25 cellular contexts compared by ENCODE assay signal in genomic region chrX:134895785-134896184, GRCh38. TPM values are rescaled to one million over a fixed set of nuclear protein-coding genes. Genes with fewer than 3 reads are reported as not detected.
DNase-seq lines count a peak whose midpoint lies in the region; ATAC-seq, FAIRE-seq and TF ChIP-seq lines count a peak whose summit lies in the region.
"Had no signal": no experiment of that assay in that cellular context is flagged by ENCODE, and none has a peak within 500 bp of the region (broad histone marks: within the 10 kb centered on the region; RNA-seq: fewer than 3 reads in every experiment).

No MANE protein-coding gene starts in this region.

- H3K9ac ChIP-seq in HCT116 (ENCODE audit: low read length) (no peak overlapping the region), astrocyte (ENCODE audit: low read length) (no peak overlapping the region)
- H3K9ac ChIP-seq: BLaER1 treated with 17β-estradiol and CSF1 and Interleukin-3, amounts not matched to agents 10 nM and 100 nM had no signal

- H3K4me1 Mint-ChIP-seq in astrocyte (ENCODE audit: low read depth, unreplicated experiment) (peaks cover 6% of the 10 kb centered on the region), nephron progenitor cell (no peaks in the 10 kb centered on the region)
- H3K4me1 Mint-ChIP-seq: CD8-positive, alpha-beta memory T cell had no signal

- H3K9me3 ChIP-seq in HCT116 (ENCODE audit: control insufficient read depth in 1 of 2, insufficient read depth in 1 of 2, low read depth in 1 of 2, low read length in 2 of 2), result no peaks in the 10 kb centered on the region
- no peaks in the 10 kb centered on the region for H3K9me3 ChIP-seq in astrocyte (ENCODE audit: insufficient read depth, low read depth, low read length)
- no peaks in the 10 kb centered on the region for H3K9me3 ChIP-seq in pancreas
- H3K9me3 ChIP-seq in thyroid gland, result no peaks in the 10 kb centered on the region
- H3K9me3 ChIP-seq: BE2C; BLaER1 treated with 17β-estradiol and CSF1 and Interleukin-3, amounts not matched to agents 10 nM and 100 nM; HAP-1 had no signal

- TF ChIP-seq POLR2A in HCT116 (IDR thresholded peaks at IDR 0.05; ENCODE audit: borderline replicate concordance, extremely low read depth, insufficient read depth, insufficient read length) (no peak), thyroid gland (IDR thresholded peaks at IDR 0.05) (no peak)

- H3K27me3 ChIP-seq in HCT116 (ENCODE audit: insufficient read depth, low read length) (no peaks in the 10 kb centered on the region), astrocyte (ENCODE audit: insufficient read depth, low read length) (no peaks in the 10 kb centered on the region), pancreas (no peaks in the 10 kb centered on the region), thyroid gland (no peaks in the 10 kb centered on the region)
- H3K27me3 ChIP-seq: BE2C had no signal

- H2AFZ ChIP-seq in HCT116 (ENCODE audit: low read depth, low read length, poor library complexity, severe bottlenecking) (no peak overlapping the region), astrocyte (ENCODE audit: low read depth, low read length) (no peak overlapping the region)

- H3K27ac Mint-ChIP-seq in astrocyte (ENCODE audit: unreplicated experiment) (no peak overlapping the region), nephron progenitor cell (no peak overlapping the region)
- H3K27ac Mint-ChIP-seq: CD14-positive monocyte; CD4-positive, alpha-beta T cell; CD8-positive, alpha-beta memory T cell had no signal

- no peak for TF ChIP-seq RAD21 in HCT116 (IDR thresholded peaks at IDR 0.05; ENCODE audit: low read depth)

- POLR2A ChIA-PET in HCT116 (lab: Charles Lee), result no interaction called here

- H3K4me2 ChIP-seq in HCT116 (ENCODE audit: low read length) (no peak overlapping the region), astrocyte (ENCODE audit: low read length) (no peak overlapping the region)
- H3K4me2 ChIP-seq: BLaER1 treated with 17β-estradiol and CSF1 and Interleukin-3, amounts not matched to agents 10 nM and 100 nM had no signal

- H3K27me3 Mint-ChIP-seq in astrocyte (ENCODE audit: low read depth, unreplicated experiment) (no peaks in the 10 kb centered on the region), nephron progenitor cell (ENCODE audit: low read depth, poor library complexity) (no peaks in the 10 kb centered on the region)
- H3K27me3 Mint-ChIP-seq: CD4-positive, alpha-beta T cell had no signal

- BruUV-seq in HCT116 (replicated peaks; lab: Mats Ljungman, UMichigan), result no TSS peak

- peaks cover 3% of the 10 kb centered on the region for H3K36me3 Mint-ChIP-seq in astrocyte (ENCODE audit: low read depth, unreplicated experiment)
- peaks cover 37% of the 10 kb centered on the region for H3K36me3 Mint-ChIP-seq in nephron progenitor cell (ENCODE audit: low read depth)

- H3K9me2 ChIP-seq in HCT116 (ENCODE audit: insufficient read depth), result no peaks in the 10 kb centered on the region

- TF ChIP-seq CTCF in HCT116 (IDR thresholded peaks at IDR 0.05 in 2 of 3, conservative IDR thresholded peaks at IDR 0.05 in 1 of 3; ENCODE audit: borderline replicate concordance in 1 of 3, insufficient read depth in 1 of 3, low read depth in 2 of 3, low read length in 2 of 3), result no peak
- TF ChIP-seq CTCF in astrocyte (IDR thresholded peaks at IDR 0.05; ENCODE audit: insufficient read depth, low read depth, low read length), result no peak
- no peak for TF ChIP-seq CTCF in pancreas (IDR thresholded peaks at IDR 0.05)
- TF ChIP-seq CTCF in nephron progenitor cell (IDR thresholded peaks at IDR 0.05), result no peak
- TF ChIP-seq CTCF in thyroid gland (IDR thresholded peaks at IDR 0.05), result no peak

- DNase-seq in NCI-H1105 treated with DMSO at 0.1 percent for 48 hours (lab: John Stamatoyannopoulos, UW) (peak; percentile 8), NCI-H1105 (lab: John Stamatoyannopoulos, UW) (no peak), HCT116 (ENCODE audit: low read depth, low spot score) (no peak), astrocyte (ENCODE audit: low read depth) (no peak), pancreas (no peak), nephron progenitor cell (no peak), GF-D8 (lab: John Stamatoyannopoulos, UW) (no peak), thyroid gland (no peak)
- DNase-seq: ACHN; AML-193; BE2C; CD4-positive, alpha-beta T cell; CD8-positive, alpha-beta memory T cell; DMS 273 treated with DMSO at 0.1 percent for 48 hours; DMS79; EL; GDM1; GOT3 had no signal

- peaks cover 36 to 42% of the 10 kb centered on the region in 2 experiments for H3K4me1 ChIP-seq in HCT116 (ENCODE audit: control insufficient read depth in 1 of 2, insufficient read depth in 2 of 2, low read length in 2 of 2)
- H3K4me1 ChIP-seq in astrocyte (ENCODE audit: insufficient read depth, low read length), result no peaks in the 10 kb centered on the region
- H3K4me1 ChIP-seq in pancreas, result no peaks in the 10 kb centered on the region
- no peaks in the 10 kb centered on the region for H3K4me1 ChIP-seq in thyroid gland
- H3K4me1 ChIP-seq: BE2C, HAP-1 had no signal

- H4K20me1 ChIP-seq in HCT116 (ENCODE audit: insufficient read depth), result no peaks in the 10 kb centered on the region
- no peaks in the 10 kb centered on the region for H4K20me1 ChIP-seq in astrocyte (ENCODE audit: insufficient read depth, low read length)

- intact Hi-C loops in HCT116 (cut with micrococcal nuclease), result no loop called here
- intact Hi-C loops in pancreas (cut with DNase I), result no loop called here
- intact Hi-C loops in thyroid gland (cut with DNase I), result no loop called here

- RAD21 ChIA-PET in HCT116 (lab: Charles Lee; ENCODE audit: low non-redundant PET in 1 of 2, low total read pairs in 2 of 2, uncharacterized antibody in 2 of 2, unreplicated experiment in 2 of 2), result no interaction called here

- H3K9me3 Mint-ChIP-seq in astrocyte (ENCODE audit: unreplicated experiment), result no peaks in the 10 kb centered on the region
- peaks cover 22% of the 10 kb centered on the region for H3K9me3 Mint-ChIP-seq in nephron progenitor cell
- H3K9me3 Mint-ChIP-seq: CD14-positive monocyte; CD4-positive, alpha-beta T cell; CD8-positive, alpha-beta memory T cell had no signal

- H3K4me3 Mint-ChIP-seq in astrocyte (ENCODE audit: unreplicated experiment), result no peak overlapping the region
- no peak overlapping the region for H3K4me3 Mint-ChIP-seq in nephron progenitor cell
- H3K4me3 Mint-ChIP-seq: CD14-positive monocyte; CD4-positive, alpha-beta T cell; CD8-positive, alpha-beta memory T cell had no signal

- H3K79me2 ChIP-seq in HCT116 (ENCODE audit: insufficient read depth, low read length) (peaks cover 51% of the 10 kb centered on the region), astrocyte (ENCODE audit: insufficient read depth, low read length) (peaks cover 4% of the 10 kb centered on the region)

- FAIRE-seq in astrocyte (lab: Jason Lieb, UNC) (peak; percentile 54), pancreas (lab: Jason Lieb, UNC) (peak; percentile 65)
- FAIRE-seq: A204.1, D721Med, H54 had no signal

- H3K36me3 ChIP-seq in HCT116 (ENCODE audit: control insufficient read depth in 1 of 2, insufficient read depth in 2 of 2, low read length in 2 of 2), result peaks cover 9 to 19% of the 10 kb centered on the region in 2 experiments; a peak in 3 of 4 replicates
- peaks cover 6% of the 10 kb centered on the region for H3K36me3 ChIP-seq in astrocyte (ENCODE audit: insufficient read depth, low read length)
- no peaks in the 10 kb centered on the region for H3K36me3 ChIP-seq in pancreas
- H3K36me3 ChIP-seq in thyroid gland, result no peaks in the 10 kb centered on the region
- H3K36me3 ChIP-seq: BE2C had no signal

- ATAC-seq in HCT116 (no peak), pancreas (no peak)

- H3K4me3 ChIP-seq in HCT116 (replicated peaks in 1 of 2; ENCODE audit: low read depth in 1 of 2, low read length in 2 of 2) (no peak overlapping the region), astrocyte (ENCODE audit: insufficient read depth, low read depth, low read length) (no peak overlapping the region), pancreas (no peak overlapping the region), thyroid gland (replicated peaks in 1 of 3) (no peak overlapping the region)
- H3K4me3 ChIP-seq: BLaER1 treated with 17β-estradiol and CSF1 and Interleukin-3, amounts not matched to agents 10 nM and 100 nM; HAP-1 had no signal

- CTCF ChIA-PET in HCT116 (lab: Charles Lee), result no interaction called here

- WGBS in pancreas, 2 donors, result 74 to 76% methylated on average over 3 of the region's 3 CpGs
- WGBS in thyroid gland, 2 donors, result 90 to 94% methylated on average over 3 of the region's 3 CpGs

- H3K27ac ChIP-seq in HCT116 (ENCODE audit: low read depth, low read length) (0 out of 2 replicates have a peak overlapping the region, but pooled peaks have one; percentile 26), astrocyte (ENCODE audit: low read depth, low read length) (no peak overlapping the region), pancreas (no peak overlapping the region), thyroid gland (no peak overlapping the region)
- H3K27ac ChIP-seq: 22Rv1; BLaER1 treated with 17β-estradiol and CSF1 and Interleukin-3, amounts not matched to agents 10 nM and 100 nM had no signal

TF ChIP-seq in HCT116, 20 proteins besides CTCF, POLR2A, EP300 and RAD21 (continues in another document):
- TF ChIP-seq EGR1 (IDR thresholded peaks at IDR 0.05; ENCODE audit: low read depth), result no peak
- no peak for TF ChIP-seq POLR2AphosphoS5 (IDR thresholded peaks at IDR 0.05; ENCODE audit: low read depth, low read length)
- TF ChIP-seq SIN3A (IDR thresholded peaks at IDR 0.05; ENCODE audit: low read depth), result no peak
- no peak for TF ChIP-seq EZH2phosphoT487 (IDR thresholded peaks at IDR 0.05; ENCODE audit: borderline replicate concordance)
- TF ChIP-seq TCF7L2 (IDR thresholded peaks at IDR 0.05; ENCODE audit: borderline replicate concordance, extremely low read depth, insufficient read depth, insufficient read length), result no peak
- no peak for TF ChIP-seq ELF1 (IDR thresholded peaks at IDR 0.05; ENCODE audit: borderline replicate concordance, low read depth)
- no peak for TF ChIP-seq CEBPB (IDR thresholded peaks at IDR 0.05; ENCODE audit: low read depth)

RNA-seq across cellular contexts. Expression of gene MOSPD1, which starts 19.3 kb away (rescaled TPM):
- total RNA-seq in HCT116 (2021; ENCODE audit: unreplicated experiment) (61.3 TPM), astrocyte (47.9 and 60.4 TPM in 2 replicates), pancreas (1 to 10 TPM; 3.7 to 8.2 (median 6.7) TPM), thyroid gland (10 to 100 TPM; 11.5 to 19.8 (median 13.3) TPM)
- polyA plus RNA-seq in HCT116 (2012), result 26.5 and 33.4 TPM in 2 replicates
- 1 to 10 TPM; 3.2 to 3.7 TPM for polyA plus RNA-seq in pancreas
